In the genomic region with DNA sequence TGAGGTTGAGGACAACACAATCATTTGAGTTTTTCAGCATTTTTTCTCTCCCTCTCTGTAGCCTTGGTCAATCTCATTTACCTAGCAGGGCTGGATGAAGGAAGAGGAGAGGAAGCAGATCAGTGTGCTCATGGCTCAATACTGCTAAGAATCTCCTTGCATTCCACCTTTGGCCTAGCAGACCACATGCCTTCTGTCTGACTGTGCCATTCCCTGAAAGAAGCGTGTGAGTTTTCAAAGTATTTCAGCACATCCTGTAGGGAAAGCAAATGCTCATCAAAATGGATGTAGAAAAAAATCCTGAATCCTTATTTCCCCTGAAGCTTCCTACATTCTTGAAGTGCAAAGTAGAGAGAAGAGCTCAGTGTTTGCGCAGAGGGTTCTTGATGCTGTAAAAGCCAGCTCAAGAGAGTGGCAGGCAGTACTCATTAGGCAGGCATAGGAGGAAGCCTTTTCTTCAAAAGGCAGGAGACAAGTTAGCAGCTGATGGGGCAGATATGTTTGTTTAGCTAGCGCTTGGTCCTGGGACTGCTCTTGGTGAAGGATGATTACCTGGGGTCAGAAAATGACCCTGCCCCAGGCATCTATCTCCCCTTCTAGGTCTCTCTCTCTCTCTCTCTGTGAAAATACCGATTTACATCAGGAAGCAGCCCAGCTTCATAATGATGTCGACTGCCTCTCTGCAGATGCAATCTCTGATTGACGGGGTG, we compare ENCODE assay signal across 13 cellular contexts. TPM values are rescaled to one million over a fixed set of nuclear protein-coding genes. Genes with fewer than 3 reads are reported as not detected.
DNase-seq lines count a peak whose midpoint lies in the region; ATAC-seq and TF ChIP-seq lines count a peak whose summit lies in the region.
"Had no signal": no experiment of that assay in that cellular context is flagged by ENCODE, and none has a peak within 500 bp of the region (broad histone marks: within the 10 kb centered on the region; RNA-seq: fewer than 3 reads in every experiment).

No MANE protein-coding gene starts in this region.

- POLR2A ChIA-PET in BJ (lab: Charles Lee), result no interaction called here

- ATAC-seq in activated naive CD4-positive, alpha-beta T cell treated with anti-CD3 and anti-CD28 coated beads, Interleukin-2, amount 50 U/mL, for 72 hours, result no peak
- ATAC-seq: effector memory CD8-positive, alpha-beta T cell; left colon had no signal

- no peaks in the 10 kb centered on the region for H3K9me3 ChIP-seq in SJCRH30 (replicated peaks)
- H3K9me3 ChIP-seq: right atrium auricular region had no signal

- H3K36me3 Mint-ChIP-seq in activated naive CD4-positive, alpha-beta T cell treated with anti-CD3 and anti-CD28 coated beads, Interleukin-2, amount 50 U/mL, for 72 hours, result no peaks in the 10 kb centered on the region

- DNase-seq in BJ (ENCODE audit: low read depth) (peak; percentile 81), LHCN-M2 (ENCODE audit: low read depth) (peak; percentile 80), dedifferentiated amniotic fluid mesenchymal stem cell (ENCODE audit: extremely low spot score) (peak; percentile 61), myocyte (ENCODE audit: low read depth) (peak; percentile 62), SJCRH30 (no peak), GM20000 (ENCODE audit: low spot score) (no peak), SW480 (ENCODE audit: low spot score) (no peak)
- no peak for DNase-seq in activated naive CD4-positive, alpha-beta T cell treated with anti-CD3 and anti-CD28 coated beads, Interleukin-2, amount 50 U/mL, for 72 hours (ENCODE audit: low spot score in 2 of 2)
- DNase-seq: activated T-cell treated with anti-CD3 and anti-CD28 coated beads, Interleukin-2, amount 50 U/mL, for 48 hours; COR-L47; effector memory CD8-positive, alpha-beta T cell; left colon had no signal

- no peaks in the 10 kb centered on the region for H3K4me1 ChIP-seq in SJCRH30
- H3K4me1 ChIP-seq: right atrium auricular region had no signal

- CTCF ChIA-PET in BJ (lab: Yijun Ruan, JAX), result no interaction called here

- no peak overlapping the region for H3K27ac Mint-ChIP-seq in activated naive CD4-positive, alpha-beta T cell treated with anti-CD3 and anti-CD28 coated beads, Interleukin-2, amount 50 U/mL, for 72 hours
- H3K27ac Mint-ChIP-seq: effector memory CD8-positive, alpha-beta T cell had no signal

- TF ChIP-seq CTCF in BJ (IDR thresholded peaks at IDR 0.05; ENCODE audit: insufficient read depth, low read depth, low read length), result no peak
- no peak for TF ChIP-seq CTCF in GM20000 (IDR thresholded peaks at IDR 0.05; ENCODE audit: extremely low read depth, missing control alignments)

- H3K27ac ChIP-seq in SJCRH30, result no peak overlapping the region
- H3K27ac ChIP-seq: right atrium auricular region had no signal

- H3K27me3 ChIP-seq in BJ (ENCODE audit: control insufficient read depth, insufficient read depth, low read length) (no peaks in the 10 kb centered on the region), SJCRH30 (no peaks in the 10 kb centered on the region)
- H3K27me3 ChIP-seq: right atrium auricular region had no signal

- H3K9me3 Mint-ChIP-seq in activated naive CD4-positive, alpha-beta T cell treated with anti-CD3 and anti-CD28 coated beads, Interleukin-2, amount 50 U/mL, for 72 hours, result no peaks in the 10 kb centered on the region
- H3K9me3 Mint-ChIP-seq: effector memory CD8-positive, alpha-beta T cell had no signal

- H3K4me3 ChIP-seq in BJ (ENCODE audit: low read depth, low read length) (no peak overlapping the region), SJCRH30 (no peak overlapping the region)
- H3K4me3 ChIP-seq: right atrium auricular region had no signal

- no peaks in the 10 kb centered on the region for H3K36me3 ChIP-seq in BJ (ENCODE audit: control insufficient read depth, insufficient read depth, low read length)
- H3K36me3 ChIP-seq in SJCRH30, result no peaks in the 10 kb centered on the region
- H3K36me3 ChIP-seq: right atrium auricular region had no signal

RNA-seq across cellular contexts. Expression of gene PIK3C3, which starts 14.4 kb away (rescaled TPM):
- 45.3 and 64.5 TPM in 2 replicates for polyA plus RNA-seq in BJ (2011; rRNA removed)
- 23.1 and 28.9 TPM in 2 replicates for polyA minus RNA-seq in BJ (2011; rRNA and poly(A)+ RNA removed)
- 30.3 and 32.5 TPM in 2 replicates for total RNA-seq in LHCN-M2 (2014; rRNA removed)
- polyA plus RNA-seq in LHCN-M2 (2012), result 18.0 TPM
- 39.3 and 43.2 TPM in 2 replicates for total RNA-seq in myocyte
- 20.9 TPM for polyA plus RNA-seq in myocyte (2012)
- 26.4 and 33.5 TPM in 2 replicates for total RNA-seq in SJCRH30 (2014; rRNA removed; shearing (Covaris generic))
- total RNA-seq in activated naive CD4-positive, alpha-beta T cell treated with anti-CD3 and anti-CD28 coated beads, Interleukin-2, amount 50 U/mL, for 72 hours, result 10 to 100 TPM; 56.4 to 72.9 TPM

Comparison
In these comparisons a context has a peak if more than half of its experiments do, and no peak if none do; other contexts are left out.
1. DNase-seq: peak in BJ (single experiment), LHCN-M2 (single experiment), dedifferentiated amniotic fluid mesenchymal stem cell (single experiment) and myocyte (single experiment); none in SJCRH30 (0 of 2), GM20000 (single experiment), SW480 (single experiment) and activated naive CD4-positive, alpha-beta T cell treated with anti-CD3 and anti-CD28 coated beads, Interleukin-2, amount 50 U/mL, for 72 hours (0 of 2).